ENCODE assay signal across 9 cellular contexts in genomic region chr14:60632777-60633176, GRCh38. TPM values are rescaled to one million over a fixed set of nuclear protein-coding genes. Genes with fewer than 3 reads are reported as not detected.
A peak's percentile ranks its signal among the peaks of the same experiment; 100 is the strongest.
DNase-seq lines count a peak whose midpoint lies in the region; ATAC-seq and TF ChIP-seq lines count a peak whose summit lies in the region.
"Had no signal": no experiment of that assay in that cellular context is flagged by ENCODE, and none has a peak within 500 bp of the region (broad histone marks: within the 10 kb centered on the region; RNA-seq: fewer than 3 reads in every experiment).

No MANE protein-coding gene starts in this region.

- peak overlapping the region; percentile 62 for H2AFZ ChIP-seq in Karpas-422 (ENCODE audit: low read length)

- H3K4me3 Mint-ChIP-seq in memory B cell, result no peak overlapping the region

- H3K79me2 ChIP-seq in Karpas-422 (ENCODE audit: low read length), result no peaks in the 10 kb centered on the region

- H3K36me3 Mint-ChIP-seq in memory B cell, result no peaks in the 10 kb centered on the region

- H3K27ac Mint-ChIP-seq in memory B cell, result no peak overlapping the region

- no peaks in the 10 kb centered on the region for H3K27me3 ChIP-seq in Karpas-422 (ENCODE audit: low read length)

- CTCF ChIA-PET in HEK293 (lab: Yijun Ruan, JAX), result interaction anchor here (0.5 to 1.3 kb wide), 5 partner anchors 11 to 653 kb away, joined by 3 to 4 read pairs (median 3); no protein-coding TSS in a partner anchor

- peaks cover 38% of the 10 kb centered on the region for H3K4me1 ChIP-seq in HEK293 (ENCODE audit: control insufficient read depth, insufficient read depth, low read length)
- peaks cover 30% of the 10 kb centered on the region for H3K4me1 ChIP-seq in Karpas-422 (ENCODE audit: low read length)

- peaks cover 7% of the 10 kb centered on the region for H3K4me1 Mint-ChIP-seq in memory B cell

- H3K36me3 ChIP-seq in HEK293 (ENCODE audit: control insufficient read depth in 2 of 2, insufficient read depth in 1 of 2, low read length in 2 of 2) (no peaks in the 10 kb centered on the region; a peak in 1 of 3 replicates), Karpas-422 (ENCODE audit: insufficient read depth, low read length) (no peaks in the 10 kb centered on the region)
- H3K36me3 ChIP-seq: neutrophil had no signal

- H3K9ac ChIP-seq in Karpas-422 (ENCODE audit: low read length), result no peak overlapping the region

- no peaks in the 10 kb centered on the region for H3K9me3 Mint-ChIP-seq in memory B cell

- H3K9me3 ChIP-seq in HEK293 (ENCODE audit: control insufficient read depth, insufficient read depth, low read depth, low read length), result no peaks in the 10 kb centered on the region
- H3K9me3 ChIP-seq in Karpas-422 (ENCODE audit: low read length), result no peaks in the 10 kb centered on the region
- H3K9me3 ChIP-seq: neutrophil had no signal

- no peaks in the 10 kb centered on the region for H3K9me2 ChIP-seq in Karpas-422 (replicated peaks; ENCODE audit: insufficient read depth, low read length)

- H3K27ac ChIP-seq in HEK293 (ENCODE audit: extremely low read depth, low read depth, low read length) (peak overlapping the region; percentile 43), Karpas-422 (ENCODE audit: low read length) (no peak overlapping the region)
- H3K27ac ChIP-seq: neutrophil had no signal

- POLR2A ChIA-PET in HEK293 (lab: Yijun Ruan, JAX), result interaction anchor here (0.9 to 1.3 kb wide), 3 partner anchors 16 to 90 kb away, joined by 3 to 4 read pairs (median 3); partner anchors contain the start of gene SIX1

- H3K4me2 ChIP-seq in Karpas-422 (ENCODE audit: low read depth, low read length, poor library complexity, severe bottlenecking), result peak overlapping the region; percentile 35

- H3K4me3 ChIP-seq in HEK293 (ENCODE audit: low read depth, low read length) (no peak overlapping the region), Karpas-422 (ENCODE audit: low read length) (no peak overlapping the region)

- DNase-seq in Karpas-422 (no peak), memory B cell (ENCODE audit: low spot score in 2 of 2) (no peak), SIG-M5 treated with dmso at 0.1 percent for 504 hours (lab: John Stamatoyannopoulos, UW; ENCODE audit: unreplicated experiment) (no peak), inferior parietal cortex (ENCODE audit: extremely low spot score) (no peak), NOMO-1 treated with DMSO at 0.1 percent for 48 hours (lab: John Stamatoyannopoulos, UW; ENCODE audit: unreplicated experiment) (no peak)
- DNase-seq: activated T-cell treated with anti-CD3 and anti-CD28 coated beads, Interleukin-2, amount 50 U/mL, for 48 hours had no signal

- ATAC-seq in GM19035 (IDR thresholded peaks at IDR 0.05; ENCODE audit: unreplicated experiment), result peak; percentile 43
- peak; percentile 45 for ATAC-seq in memory B cell (ENCODE audit: low read depth)

- H4K20me1 ChIP-seq in Karpas-422 (ENCODE audit: insufficient read depth, low read depth, low read length), result no peaks in the 10 kb centered on the region

- H3K27me3 Mint-ChIP-seq in memory B cell, result peaks cover 6% of the 10 kb centered on the region

- TF ChIP-seq CTCF in HEK293 (tag by site-specific recombination; IDR thresholded peaks at IDR 0.05), result no peak

TF ChIP-seq in HEK293, 187 proteins besides CTCF, POLR2A, EP300 and RAD21 (continues in another document):
- peak; percentile 27; the same call in 1 of the 2 replicates for TF ChIP-seq ZNF692 (tag by site-specific recombination; IDR thresholded peaks at IDR 0.05)
- peak; percentile 31; the same call in 1 of the 2 replicates for TF ChIP-seq FEZF1 (tag by site-specific recombination; IDR thresholded peaks at IDR 0.05)
- TF ChIP-seq PRDM4 (tag by site-specific recombination; IDR thresholded peaks at IDR 0.05), result peak; percentile 31; the same call in 1 of the 2 replicates
- TF ChIP-seq ZNF157 (tag by site-specific recombination; IDR thresholded peaks at IDR 0.05), result no peak
- no peak for TF ChIP-seq ZNF830 (tag by site-specific recombination; IDR thresholded peaks at IDR 0.05; ENCODE audit: low read depth)
- no peak for TF ChIP-seq ZNF549 (tag by site-specific recombination; IDR thresholded peaks at IDR 0.05)
- TF ChIP-seq SCRT2 (tag by site-specific recombination; IDR thresholded peaks at IDR 0.05), result no peak
- TF ChIP-seq ZNF350 (tag by site-specific recombination; IDR thresholded peaks at IDR 0.05), result no peak
- peak; percentile 82 for TF ChIP-seq PRDM6 (tag by site-specific recombination; IDR thresholded peaks at IDR 0.05)
- TF ChIP-seq ZNF701 (tag by site-specific recombination; IDR thresholded peaks at IDR 0.05), result no peak
- 0 out of 2 replicates have a peak, but pooled peaks have one; percentile 22 for TF ChIP-seq ZNF366 (tag by site-specific recombination; conservative IDR thresholded peaks at IDR 0.05)
- TF ChIP-seq ZXDB (tag by site-specific recombination; IDR thresholded peaks at IDR 0.05), result peak; percentile 31; the same call in 1 of the 2 replicates
- peak; percentile 28; the same call in 1 of the 2 replicates for TF ChIP-seq IKZF3 (tag by site-specific recombination; IDR thresholded peaks at IDR 0.05)
- no peak for TF ChIP-seq HOXA7 (CRISPR knock-in tag; IDR thresholded peaks at IDR 0.05; ENCODE audit: borderline replicate concordance)
- TF ChIP-seq PRDM10 (tag by site-specific recombination; IDR thresholded peaks at IDR 0.05), result peak; percentile 86
- no peak for TF ChIP-seq BCL11A (tag by site-specific recombination; IDR thresholded peaks at IDR 0.05; ENCODE audit: low read depth)

RNA-seq across cellular contexts. Expression of gene SIX1, which starts 16.5 kb away (rescaled TPM):
- total RNA-seq in Karpas-422 (2014; rRNA removed; shearing (Covaris generic); ENCODE audit: low replicate concordance), result 0.18 and 0.56 TPM in 2 replicates
